ENCODE assay signal across 8 cellular contexts in the genomic region with DNA sequence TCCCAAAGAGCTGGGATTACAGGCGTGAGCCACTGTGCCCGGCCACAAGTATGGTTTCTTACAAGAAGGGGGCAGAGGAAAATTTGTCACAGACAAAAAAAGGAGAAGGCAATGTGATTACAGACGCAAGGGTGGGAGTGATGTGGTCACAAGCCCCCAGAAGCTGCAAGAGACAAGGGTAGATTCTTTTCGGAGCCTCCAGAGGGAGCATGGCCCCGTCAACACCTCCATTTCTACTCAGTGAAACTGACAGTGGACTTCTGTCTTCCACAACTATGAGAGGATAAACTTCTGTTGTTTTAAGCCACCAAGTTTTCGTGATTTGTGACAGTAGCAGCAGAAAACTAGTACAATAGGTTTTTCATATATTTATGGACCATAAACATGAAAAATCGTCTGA. TPM values are rescaled to one million over a fixed set of nuclear protein-coding genes. Genes with fewer than 3 reads are reported as not detected.
DNase-seq lines count a peak whose midpoint lies in the region; ATAC-seq, FAIRE-seq and TF ChIP-seq lines count a peak whose summit lies in the region.

No MANE protein-coding gene starts in this region.

- H3K36me3 ChIP-seq in GM23248 (ENCODE audit: low read depth): no peaks in the 10 kb centered on the region
- no peaks in the 10 kb centered on the region for H3K36me3 ChIP-seq in WERI-Rb-1
- no peaks in the 10 kb centered on the region for H3K36me3 ChIP-seq in kidney (ENCODE audit: control insufficient read depth in 1 of 2, insufficient read depth in 2 of 2, low read length in 2 of 2)
- H3K36me3 ChIP-seq in sigmoid colon: no peaks in the 10 kb centered on the region

- intact Hi-C loops in kidney (cut with DNase I): loop anchor here (10.0 kb wide), 1 partner anchor 144 kb away; no protein-coding TSS in a partner anchor
- intact Hi-C loops in sigmoid colon (cut with DNase I): loop anchor here (5.0 kb wide), 1 partner anchor 171 kb away; no protein-coding TSS in a partner anchor

- POLR2A ChIA-PET in AG04449 (lab: Yijun Ruan, JAX): no interaction called here

- no peak overlapping the region for H3K4me2 ChIP-seq in GM23248 (ENCODE audit: unreplicated experiment)

- no peak for TF ChIP-seq EP300 in sigmoid colon (IDR thresholded peaks at IDR 0.05)

- DNase-seq in AG04449 (ENCODE audit: low read depth, low spot score) (no peak), GM23248 (peak; percentile 48), WERI-Rb-1 (peak; percentile 29), kidney (no peak), sigmoid colon (no peak), hepatic stellate cell (ENCODE audit: low spot score) (no peak)

- H3K27me3 ChIP-seq in GM23248 (replicated peaks; ENCODE audit: insufficient read depth) (no peaks in the 10 kb centered on the region), WERI-Rb-1 (ENCODE audit: insufficient read depth, low read depth, severe bottlenecking) (no peaks in the 10 kb centered on the region), sigmoid colon (no peaks in the 10 kb centered on the region)

- no peaks in the 10 kb centered on the region for H3K79me2 ChIP-seq in GM23248 (ENCODE audit: insufficient read depth)

- no peak overlapping the region for H3K27ac ChIP-seq in GM23248
- no peak overlapping the region for H3K27ac ChIP-seq in WERI-Rb-1
- H3K27ac ChIP-seq in kidney (ENCODE audit: low read depth in 2 of 2, low read length in 2 of 2): no peak overlapping the region
- no peak overlapping the region for H3K27ac ChIP-seq in sigmoid colon

- H2AFZ ChIP-seq in GM23248: no peak overlapping the region

- H3K9ac ChIP-seq in GM23248 (no peak overlapping the region), kidney (ENCODE audit: low read length in 2 of 2) (no peak overlapping the region)

- no peaks in the 10 kb centered on the region for H3K9me3 ChIP-seq in GM23248 (ENCODE audit: low read depth)
- no peaks in the 10 kb centered on the region for H3K9me3 ChIP-seq in WERI-Rb-1 (ENCODE audit: severe bottlenecking)
- H3K9me3 ChIP-seq in kidney (ENCODE audit: control insufficient read depth in 1 of 2, low read length in 2 of 2): no peaks in the 10 kb centered on the region
- H3K9me3 ChIP-seq in sigmoid colon: no peaks in the 10 kb centered on the region

- H3K4me1 ChIP-seq in GM23248 (ENCODE audit: insufficient read depth) (no peaks in the 10 kb centered on the region), kidney (ENCODE audit: control insufficient read depth in 1 of 2, insufficient read depth in 1 of 2, low read depth in 1 of 2, low read length in 2 of 2) (peaks cover 7% of the 10 kb centered on the region in 2 donors), sigmoid colon (peaks cover 0 to 37% (median 24%) of the 10 kb centered on the region in 4 donors)

- 24 to 25% methylated on average over 7 of the region's 7 CpGs for WGBS in GM23248 (ENCODE audit: low coverage in 1 of 2, low lambda C conversion rate in 2 of 2, missing lambda C conversion rate in 2 of 2), 2 experiments
- 44 to 49% methylated on average over 7 of the region's 7 CpGs for WGBS in sigmoid colon, 2 donors

- FAIRE-seq in kidney (lab: Jason Lieb, UNC): no peak

- ATAC-seq in GM21526 (IDR thresholded peaks at IDR 0.05; ENCODE audit: low FRiP score, unreplicated experiment) (no peak), HG03565 (IDR thresholded peaks at IDR 0.05; ENCODE audit: unreplicated experiment) (no peak)

- H4K20me1 ChIP-seq in GM23248 (ENCODE audit: insufficient read depth): no peaks in the 10 kb centered on the region

- in situ Hi-C loops in GM23248 (cut with MboI): no loop called here

- H3K9me2 ChIP-seq in GM23248 (ENCODE audit: insufficient read depth): no peaks in the 10 kb centered on the region

- no peak for TF ChIP-seq POLR2A in sigmoid colon (IDR thresholded peaks at IDR 0.05)

- H3K4me3 ChIP-seq in AG04449 (ENCODE audit: low read depth, low read length) (no peak overlapping the region), GM23248 (no peak overlapping the region), WERI-Rb-1 (ENCODE audit: low read depth, low read length) (no peak overlapping the region), kidney (ENCODE audit: low read length in 2 of 2) (no peak overlapping the region), sigmoid colon (no peak overlapping the region)

- CTCF ChIA-PET in AG04449 (lab: Yijun Ruan, JAX): interaction anchor here (0.9 to 7.6 kb wide), 9 partner anchors 10 to 168 kb away, joined by 3 to 146 read pairs (median 9); no protein-coding TSS in a partner anchor

- H3F3A ChIP-seq in GM23248 (ENCODE audit: insufficient read depth): no peaks in the 10 kb centered on the region

- TF ChIP-seq CTCF in AG04449 (IDR thresholded peaks at IDR 0.05; ENCODE audit: insufficient read depth, low read length, missing control alignments) (peak; percentile 65), WERI-Rb-1 (IDR thresholded peaks at IDR 0.05; ENCODE audit: low read depth, low read length) (peak; percentile 57), kidney (IDR thresholded peaks at IDR 0.05; ENCODE audit: borderline replicate concordance, extremely low read depth, insufficient read depth) (peak; percentile 31), sigmoid colon (IDR thresholded peaks at IDR 0.05) (peak in 2 of 4 experiments; percentile 17 to 43)

RNA-seq across cellular contexts. Expression of gene TCF7L1, which starts 2.1 kb away (rescaled TPM):
- 0.38 and 0.65 TPM in 2 replicates for total RNA-seq in GM23248 (2014; rRNA removed; shearing (Covaris generic))
- polyA plus RNA-seq in GM23248 (2016; fragmentation: Nextera tagmentation; extraction: Ambion mirVana): 1.8 and 1.9 TPM in 2 replicates
- total RNA-seq in kidney: 12.5 TPM
- 10.2 TPM for polyA plus RNA-seq in kidney (ENCODE audit: insufficient read depth, low read depth, low replicate concordance)
- 10 to 100 TPM in 1 of 4 donors, 1 to 10 TPM in 3; 2.9 to 15.2 (median 5.1) TPM for total RNA-seq in sigmoid colon
- 1 to 10 TPM; 1.2 to 4.8 (median 4.0) TPM for polyA plus RNA-seq in sigmoid colon

Comparison
In these comparisons a context has a peak if more than half of its experiments do, and no peak if none do; other contexts are left out.
1. DNase-seq: peak in GM23248 (single experiment) and WERI-Rb-1 (single experiment); none in AG04449 (single experiment), kidney (single experiment), sigmoid colon (single experiment) and hepatic stellate cell (single experiment).